10 cellular contexts compared by ENCODE assay signal in genomic region chr6:43097098-43097489, GRCh38. TPM values are rescaled to one million over a fixed set of nuclear protein-coding genes. Genes with fewer than 3 reads are reported as not detected.
DNase-seq lines count a peak whose midpoint lies in the region; ATAC-seq and TF ChIP-seq lines count a peak whose summit lies in the region.
"Had no signal": no experiment of that assay in that cellular context is flagged by ENCODE, and none has a peak within 500 bp of the region (broad histone marks: within the 10 kb centered on the region; RNA-seq: fewer than 3 reads in every experiment).

No MANE protein-coding gene starts in this region.

- no peak overlapping the region for H3K4me3 Mint-ChIP-seq in activated CD8-positive, alpha-beta T cell treated with anti-CD3 and anti-CD28 coated beads, Interleukin-2, amount 10 ng/mL, durations not matched to agents 7 days and 5 days

- H3K79me2 ChIP-seq in GM23248 (ENCODE audit: insufficient read depth), result peaks cover 98% of the 10 kb centered on the region

- WGBS in GM23248 (ENCODE audit: low coverage in 1 of 2, low lambda C conversion rate in 2 of 2, missing lambda C conversion rate in 2 of 2), 2 experiments, result 54 to 59% methylated on average over 5 of the region's 5 CpGs

- ATAC-seq in GM19328 (IDR thresholded peaks at IDR 0.05; ENCODE audit: unreplicated experiment), result no peak
- ATAC-seq in activated CD8-positive, alpha-beta T cell treated with anti-CD3 and anti-CD28 coated beads, Interleukin-2, amount 10 ng/mL, durations not matched to agents 7 days and 5 days, result no peak

- H3K27me3 ChIP-seq in GM23248 (replicated peaks; ENCODE audit: insufficient read depth), result no peaks in the 10 kb centered on the region

- no peaks in the 10 kb centered on the region for H3K9me3 ChIP-seq in GM23248 (ENCODE audit: low read depth)
- H3K9me3 ChIP-seq: mucosa of descending colon had no signal

- CTCF ChIA-PET in activated CD8-positive, alpha-beta T cell treated with anti-CD3 and anti-CD28 coated beads, Interleukin-2, amount 10 ng/mL, durations not matched to agents 7 days and 5 days (lab: Charles Lee), result interaction anchor here (1.0 to 1.4 kb wide), 3 partner anchors 9 to 45 kb away, joined by 3 to 5 read pairs (median 4); no protein-coding TSS in a partner anchor

- TF ChIP-seq CTCF in VCaP (conservative IDR thresholded peaks at IDR 0.05) (no peak), fibroblast of the aortic adventitia (IDR thresholded peaks at IDR 0.05; ENCODE audit: insufficient read depth, low read length) (peak; percentile 25)

- in situ Hi-C loops in GM23248 (cut with MboI), result no loop called here

- no peak overlapping the region for H3K27ac Mint-ChIP-seq in activated CD8-positive, alpha-beta T cell treated with anti-CD3 and anti-CD28 coated beads, Interleukin-2, amount 10 ng/mL, durations not matched to agents 7 days and 5 days

- peak overlapping the region; percentile 41 for H3K9ac ChIP-seq in GM23248

- peak overlapping the region; percentile 60 for H3K27ac ChIP-seq in GM23248
- peak overlapping the region; percentile 58 for H3K27ac ChIP-seq in VCaP
- peak overlapping the region in 19 of 21 experiments; percentile 11 to 80 (median 59) for H3K27ac ChIP-seq in skin epidermis

- H2AFZ ChIP-seq in GM23248, result no peak overlapping the region

- H3F3A ChIP-seq in GM23248 (ENCODE audit: insufficient read depth), result peaks cover 45% of the 10 kb centered on the region

- no peaks in the 10 kb centered on the region for H3K36me3 Mint-ChIP-seq in activated CD8-positive, alpha-beta T cell treated with anti-CD3 and anti-CD28 coated beads, Interleukin-2, amount 10 ng/mL, durations not matched to agents 7 days and 5 days (ENCODE audit: low read depth)

- H3K4me3 ChIP-seq in GM23248 (peak overlapping the region; percentile 17; the same call in 1 of the 2 replicates), fibroblast of the aortic adventitia (ENCODE audit: low read depth, low read length) (no peak overlapping the region), skin epidermis (no peak overlapping the region)
- H3K4me3 ChIP-seq: mucosa of descending colon had no signal

- no peaks in the 10 kb centered on the region for H3K9me2 ChIP-seq in GM23248 (ENCODE audit: insufficient read depth)

- no peaks in the 10 kb centered on the region for H3K36me3 ChIP-seq in GM23248 (ENCODE audit: low read depth)

- no peaks in the 10 kb centered on the region for H3K9me3 Mint-ChIP-seq in activated CD8-positive, alpha-beta T cell treated with anti-CD3 and anti-CD28 coated beads, Interleukin-2, amount 10 ng/mL, durations not matched to agents 7 days and 5 days (ENCODE audit: insufficient read depth)

- H3K4me1 ChIP-seq in GM23248 (ENCODE audit: insufficient read depth), result peaks cover 42% of the 10 kb centered on the region

- peak overlapping the region; percentile 39 for H3K4me2 ChIP-seq in GM23248 (ENCODE audit: unreplicated experiment)

- DNase-seq in GM23248, result no peak
- no peak for DNase-seq in fibroblast of the aortic adventitia (ENCODE audit: low read depth)
- no peak for DNase-seq in stimulated activated CD4-positive, alpha-beta T cell treated with anti-CD3 and anti-CD28 coated beads, Interleukin-15, amount 100 ng/mL, for 24 hours
- DNase-seq in CD1c-positive myeloid dendritic cell (ENCODE audit: extremely low spot score), result no peak
- no peak for DNase-seq in activated CD8-positive, alpha-beta T cell treated with anti-CD3 and anti-CD28 coated beads, Interleukin-2, amount 10 ng/mL, durations not matched to agents 7 days and 5 days
- DNase-seq: effector CD4-positive, alpha-beta T cell; mucosa of descending colon had no signal

- H3K4me1 Mint-ChIP-seq in activated CD8-positive, alpha-beta T cell treated with anti-CD3 and anti-CD28 coated beads, Interleukin-2, amount 10 ng/mL, durations not matched to agents 7 days and 5 days (ENCODE audit: low read depth), result peaks cover 10% of the 10 kb centered on the region

- no peaks in the 10 kb centered on the region for H3K27me3 Mint-ChIP-seq in activated CD8-positive, alpha-beta T cell treated with anti-CD3 and anti-CD28 coated beads, Interleukin-2, amount 10 ng/mL, durations not matched to agents 7 days and 5 days (ENCODE audit: low read depth)

- H4K20me1 ChIP-seq in GM23248 (ENCODE audit: insufficient read depth), result no peaks in the 10 kb centered on the region

- POLR2A ChIA-PET in activated CD8-positive, alpha-beta T cell treated with anti-CD3 and anti-CD28 coated beads, Interleukin-2, amount 10 ng/mL, durations not matched to agents 7 days and 5 days (lab: Charles Lee), result no interaction called here

RNA-seq across cellular contexts. Expression of gene PTK7, which starts 21.0 kb away (rescaled TPM):
- total RNA-seq in GM23248 (2014; rRNA removed; shearing (Covaris generic)), result 146 and 162 TPM in 2 replicates
- 110 and 113 TPM in 2 replicates for polyA plus RNA-seq in GM23248 (2016; fragmentation: Nextera tagmentation; extraction: Ambion mirVana)
- 44.6 and 102 TPM in 2 replicates for total RNA-seq in fibroblast of the aortic adventitia (ENCODE audit: low replicate concordance)
- total RNA-seq in activated CD8-positive, alpha-beta T cell treated with anti-CD3 and anti-CD28 coated beads, Interleukin-2, amount 10 ng/mL, durations not matched to agents 7 days and 5 days, result 1 to 10 TPM; 1.2 to 1.8 TPM

RNA-seq across cellular contexts. Expression of gene KLC4, which starts 37.7 kb away (rescaled TPM):
- 15.0 and 32.2 TPM in 2 replicates for total RNA-seq in GM23248 (2014; rRNA removed; shearing (Covaris generic))
- polyA plus RNA-seq in GM23248 (2016; fragmentation: Nextera tagmentation; extraction: Ambion mirVana), result 10.4 and 10.7 TPM in 2 replicates
- 11.3 and 15.3 TPM in 2 replicates for total RNA-seq in fibroblast of the aortic adventitia (ENCODE audit: low replicate concordance)
- 10 to 100 TPM; 11.1 to 12.4 TPM for total RNA-seq in activated CD8-positive, alpha-beta T cell treated with anti-CD3 and anti-CD28 coated beads, Interleukin-2, amount 10 ng/mL, durations not matched to agents 7 days and 5 days

RNA-seq across cellular contexts. Expression of gene MRPL2, which starts 37.9 kb away (rescaled TPM):
- 18.5 and 19.7 TPM in 2 replicates for total RNA-seq in GM23248 (2014; rRNA removed; shearing (Covaris generic))
- polyA plus RNA-seq in GM23248 (2016; fragmentation: Nextera tagmentation; extraction: Ambion mirVana), result 71.9 and 78.0 TPM in 2 replicates
- total RNA-seq in fibroblast of the aortic adventitia (ENCODE audit: low replicate concordance), result 11.9 and 18.7 TPM in 2 replicates
- 10 to 100 TPM; 57.5 to 58.7 TPM for total RNA-seq in activated CD8-positive, alpha-beta T cell treated with anti-CD3 and anti-CD28 coated beads, Interleukin-2, amount 10 ng/mL, durations not matched to agents 7 days and 5 days

RNA-seq across cellular contexts. Expression of gene CUL7, which starts 43.4 kb away (rescaled TPM):
- 50.1 and 54.1 TPM in 2 replicates for total RNA-seq in GM23248 (2014; rRNA removed; shearing (Covaris generic))
- 21.8 and 23.7 TPM in 2 replicates for polyA plus RNA-seq in GM23248 (2016; fragmentation: Nextera tagmentation; extraction: Ambion mirVana)
- 28.0 and 31.6 TPM in 2 replicates for total RNA-seq in fibroblast of the aortic adventitia (ENCODE audit: low replicate concordance)
- 1 to 10 TPM; 8.5 to 8.9 TPM for total RNA-seq in activated CD8-positive, alpha-beta T cell treated with anti-CD3 and anti-CD28 coated beads, Interleukin-2, amount 10 ng/mL, durations not matched to agents 7 days and 5 days

Comparison
In these comparisons a context has a peak if more than half of its experiments do, and no peak if none do; other contexts are left out.
1. RNA of gene PTK7, which starts 21.0 kb away (total RNA-seq): 146 to 162 TPM in GM23248 and 44.6 to 102 TPM in fibroblast of the aortic adventitia; 1.2 to 1.8 TPM in activated CD8-positive, alpha-beta T cell treated with anti-CD3 and anti-CD28 coated beads, Interleukin-2, amount 10 ng/mL, durations not matched to agents 7 days and 5 days; every median in the first group is over 10 times any median in the second.
2. Peak in every context shown above with its lines, with median percentiles within 50 percentile points of each other: H3K27ac ChIP-seq.